In genomic region chr2:73870084-73870483, GRCh38 we compare ENCODE assay signal across 2 cellular contexts.
TF ChIP-seq lines count a peak whose summit lies in the region.

No MANE protein-coding gene starts in this region.

TF ChIP-seq in GM12891, 5 proteins besides CTCF, POLR2A, EP300 and RAD21:
- TF ChIP-seq POU2F2 (IDR thresholded peaks at IDR 0.05; ENCODE audit: low read depth, low read length) (no peak), SPI1 (IDR thresholded peaks at IDR 0.05; ENCODE audit: low read depth, low read length) (no peak), PAX5 (IDR thresholded peaks at IDR 0.05; ENCODE audit: insufficient read depth, low read length, severe bottlenecking) (no peak), POLR2AphosphoS5 (IDR thresholded peaks at IDR 0.05; ENCODE audit: low read depth, low read length) (no peak), TAF1 (IDR thresholded peaks at IDR 0.05; ENCODE audit: low read depth, low read length) (no peak)
TF ChIP-seq in GM12891: peak in this region for 0.

TF ChIP-seq in HepG2, 621 proteins besides CTCF, POLR2A, EP300 and RAD21:
- TF ChIP-seq TERF1 (CRISPR knock-in tag; IDR thresholded peaks at IDR 0.05) = no peak
- TF ChIP-seq RFX1 (IDR thresholded peaks at IDR 0.05) = no peak
- TF ChIP-seq GRHL1 (CRISPR knock-in tag; conservative IDR thresholded peaks at IDR 0.05) = no peak
- TF ChIP-seq RARG (CRISPR knock-in tag; IDR thresholded peaks at IDR 0.05; ENCODE audit: low read depth) = no peak
- TF ChIP-seq KLF15 (CRISPR knock-in tag; IDR thresholded peaks at IDR 0.05; ENCODE audit: borderline replicate concordance) = no peak
- no peak for TF ChIP-seq HNRNPLL (IDR thresholded peaks at IDR 0.05; ENCODE audit: low read depth, low read length, poor library complexity, severe bottlenecking)
